31 cellular contexts compared by ENCODE assay signal in the genomic region with DNA sequence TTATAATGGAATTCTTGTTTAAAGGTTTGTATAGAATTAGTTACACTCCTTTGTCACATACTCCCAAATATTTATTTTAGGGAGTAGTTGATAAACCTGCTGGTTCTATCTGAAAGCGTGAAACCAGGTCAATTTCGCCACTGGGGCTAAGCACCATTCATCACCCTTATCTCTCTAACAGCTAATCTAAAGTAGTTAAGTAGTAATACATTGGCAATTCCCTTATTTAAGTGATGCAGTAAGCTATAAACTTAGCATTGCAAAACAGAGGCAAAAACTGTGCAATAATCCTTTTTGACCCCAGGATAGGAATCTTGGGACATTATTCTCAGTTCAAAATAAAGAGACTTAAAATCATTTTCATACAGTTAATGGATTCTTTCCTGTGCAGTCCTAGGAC. TPM values are rescaled to one million over a fixed set of nuclear protein-coding genes. Genes with fewer than 3 reads are reported as not detected.
"Had no signal": no experiment of that assay in that cellular context is flagged by ENCODE, and none has a peak within 500 bp of the region (broad histone marks: within the 10 kb centered on the region; RNA-seq: fewer than 3 reads in every experiment).

No MANE protein-coding gene starts in this region.

- H3K9me3 ChIP-seq: heart right ventricle, psoas muscle, suprapubic skin, tibial artery had no signal

- H2AFZ ChIP-seq: parathyroid adenoma had no signal

- H3K27ac ChIP-seq: foreskin keratinocyte, heart right ventricle, parathyroid adenoma, psoas muscle, suprapubic skin, tibial artery, VCaP had no signal

- H3K4me1 ChIP-seq: parathyroid adenoma, psoas muscle had no signal

- H3K79me2 ChIP-seq: parathyroid adenoma had no signal

- FAIRE-seq: TTC549, urothelium cell line had no signal

- H3K36me3 ChIP-seq: heart right ventricle, suprapubic skin, tibial artery had no signal

- H3K9ac ChIP-seq: parathyroid adenoma had no signal

- DNase-seq: activated CD4-positive, alpha-beta memory T cell treated with anti-CD3 and anti-CD28 coated beads, Interleukin-2, amount 10 ng/mL, durations not matched to agents 7 days and 5 days; activated CD4-positive, alpha-beta T cell treated with anti-CD3 and anti-CD28 coated beads, Interleukin-2, amount 10 ng/mL, durations not matched to agents 24 days and 14 days; activated CD8-positive, alpha-beta memory T cell treated with anti-CD3 and anti-CD28 coated beads, Interleukin-2, amount 50 U/mL, for 48 hours; activated gamma-delta T cell; activated naive CD4-positive, alpha-beta T cell treated with anti-CD3 and anti-CD28 coated beads, Interleukin-2, amount 10 ng/mL, durations not matched to agents 7 days and 5 days; activated naive CD8-positive, alpha-beta T cell treated with anti-CD3 and anti-CD28 coated beads, Interleukin-2, amount 10 ng/mL, durations not matched to agents 7 days and 5 days; activated T-cell treated with anti-CD3 and anti-CD28 coated beads, Interleukin-2, amount 50 U/mL, for 24 hours; amygdala; caudate nucleus; cortex of kidney; effector memory CD8-positive, alpha-beta T cell; foreskin keratinocyte; heart right ventricle; islet precursor cell; left ventricle myocardium superior; midbrain; naive thymus-derived CD4-positive, alpha-beta T cell; nucleus accumbens; psoas muscle; stimulated activated CD4-positive, alpha-beta T cell treated with anti-CD3 and anti-CD28 coated beads, Interleukin-1b, Interleukin-23, amount 100 ng/mL, for 48 hours; stimulated activated naive CD4-positive, alpha-beta T cell; T-helper 9 cell; tibial artery had no signal

- H3K4me2 ChIP-seq: smooth muscle cell had no signal

- H3K4me3 ChIP-seq: heart right ventricle, psoas muscle, smooth muscle cell, suprapubic skin, tibial artery had no signal

- H3K27me3 ChIP-seq: foreskin keratinocyte, heart right ventricle, suprapubic skin, tibial artery had no signal

- ATAC-seq: activated CD4-positive, CD25-positive, alpha-beta regulatory T cell treated with anti-CD3 and anti-CD28 coated beads, Interleukin-2, amount 50 U/mL, for 24 hours; effector memory CD8-positive, alpha-beta T cell; esophagus mucosa; foreskin keratinocyte; heart right ventricle; left ventricle myocardium superior; naive thymus-derived CD4-positive, alpha-beta T cell; psoas muscle had no signal

RNA-seq across cellular contexts. Expression of a gene that starts 33.7 kb away (rescaled TPM):
- polyA plus RNA-seq: naive thymus-derived CD4-positive, alpha-beta T cell had no signal
